Comparison of ENCODE assay signal across 8 cellular contexts in genomic region chr21:38505654-38506523, GRCh38. TPM values are rescaled to one million over a fixed set of nuclear protein-coding genes. Genes with fewer than 3 reads are reported as not detected.
DNase-seq lines count a peak whose midpoint lies in the region; FAIRE-seq and TF ChIP-seq lines count a peak whose summit lies in the region.

No MANE protein-coding gene starts in this region.

- peaks cover 24% of the 10 kb centered on the region for H3K27me3 Mint-ChIP-seq in T-helper 1 cell treated with Interleukin-12 subunit alpha and Interleukin-12 subunit beta and Interleukin-4 antibody, amounts not matched to agents 30 μg/mL and 1 μg/mL, for 36 hours (ENCODE audit: low read depth)
- no peaks in the 10 kb centered on the region for H3K27me3 Mint-ChIP-seq in osteocyte (ENCODE audit: unreplicated experiment)

- H3K4me3 ChIP-seq in GM12864 (ENCODE audit: low read depth, low read length) (no peak overlapping the region), fibroblast of the aortic adventitia (ENCODE audit: low read depth, low read length) (no peak overlapping the region)

- H3K4me3 Mint-ChIP-seq in T-helper 1 cell treated with Interleukin-12 subunit alpha and Interleukin-12 subunit beta and Interleukin-4 antibody, amounts not matched to agents 30 μg/mL and 1 μg/mL, for 36 hours: no peak overlapping the region
- peak overlapping the region; percentile 3 for H3K4me3 Mint-ChIP-seq in osteocyte (ENCODE audit: unreplicated experiment)

- TF ChIP-seq CTCF in GM12864 (IDR thresholded peaks at IDR 0.05; ENCODE audit: low read depth, low read length, missing control alignments): peak; percentile 62
- peak; percentile 73 for TF ChIP-seq CTCF in fibroblast of the aortic adventitia (IDR thresholded peaks at IDR 0.05; ENCODE audit: insufficient read depth, low read length)
- TF ChIP-seq CTCF in osteocyte (IDR thresholded peaks at IDR 0.05): peak; percentile 85

- DNase-seq in GM12864 (ENCODE audit: low read depth) (no peak), NCI-H2029 (lab: John Stamatoyannopoulos, UW) (peak; percentile 54), fibroblast of the aortic adventitia (ENCODE audit: low read depth) (peak; percentile 89), osteocyte (ENCODE audit: extremely low spot score, unreplicated experiment) (no peak), cerebellar nuclear complex (lab: John Stamatoyannopoulos, UW) (no peak)
- no peak for DNase-seq in activated effector memory CD4-positive, alpha-beta T cell treated with Interleukin-2 at 50 U/mL for 16 hours

- no peaks in the 10 kb centered on the region for H3K36me3 Mint-ChIP-seq in T-helper 1 cell treated with Interleukin-12 subunit alpha and Interleukin-12 subunit beta and Interleukin-4 antibody, amounts not matched to agents 30 μg/mL and 1 μg/mL, for 36 hours (ENCODE audit: low read depth)
- H3K36me3 Mint-ChIP-seq in osteocyte (ENCODE audit: unreplicated experiment): no peaks in the 10 kb centered on the region

- H3K27ac Mint-ChIP-seq in T-helper 1 cell treated with Interleukin-12 subunit alpha and Interleukin-12 subunit beta and Interleukin-4 antibody, amounts not matched to agents 30 μg/mL and 1 μg/mL, for 36 hours: peak overlapping the region; percentile 33
- H3K27ac Mint-ChIP-seq in osteocyte (ENCODE audit: unreplicated experiment): peak overlapping the region; percentile 83

- FAIRE-seq in A204.1 (lab: Jason Lieb, UNC): peak; percentile 91

- H3K9me3 Mint-ChIP-seq in T-helper 1 cell treated with Interleukin-12 subunit alpha and Interleukin-12 subunit beta and Interleukin-4 antibody, amounts not matched to agents 30 μg/mL and 1 μg/mL, for 36 hours: no peaks in the 10 kb centered on the region
- no peaks in the 10 kb centered on the region for H3K9me3 Mint-ChIP-seq in osteocyte (ENCODE audit: unreplicated experiment)

- H3K4me1 Mint-ChIP-seq in T-helper 1 cell treated with Interleukin-12 subunit alpha and Interleukin-12 subunit beta and Interleukin-4 antibody, amounts not matched to agents 30 μg/mL and 1 μg/mL, for 36 hours (ENCODE audit: low read depth): peaks cover 16% of the 10 kb centered on the region
- peaks cover 58% of the 10 kb centered on the region for H3K4me1 Mint-ChIP-seq in osteocyte (ENCODE audit: unreplicated experiment)

RNA-seq across cellular contexts. Expression of gene ERG, which starts 7.6 kb away (rescaled TPM):
- total RNA-seq in fibroblast of the aortic adventitia (ENCODE audit: low replicate concordance): 6.9 and 9.9 TPM in 2 replicates
- total RNA-seq in osteocyte: 11.0 and 11.5 TPM in 2 replicates

Comparison
In these comparisons a context has a peak if more than half of its experiments do, and no peak if none do; other contexts are left out.
1. DNase-seq: peak in NCI-H2029 (single experiment) and fibroblast of the aortic adventitia (single experiment); none in GM12864 (single experiment), osteocyte (single experiment), activated effector memory CD4-positive, alpha-beta T cell treated with Interleukin-2 at 50 U/mL for 16 hours (single experiment) and cerebellar nuclear complex (0 of 2).
2. Peak in every context shown above with its lines, with median percentiles within 50 percentile points of each other: CTCF ChIP-seq.